Comparison of ENCODE assay signal across 17 cellular contexts in genomic region chr14:90999299-90999698, GRCh38.
DNase-seq lines count a peak whose midpoint lies in the region; ATAC-seq, FAIRE-seq and TF ChIP-seq lines count a peak whose summit lies in the region.
"Had no signal": no experiment of that assay in that cellular context is flagged by ENCODE, and none has a peak within 500 bp of the region (broad histone marks: within the 10 kb centered on the region; RNA-seq: fewer than 3 reads in every experiment).

No MANE protein-coding gene starts in this region.

- H3K27me3 Mint-ChIP-seq in glutamatergic neuron (ENCODE audit: unreplicated experiment) (no peaks in the 10 kb centered on the region), neural progenitor cell (ENCODE audit: insufficient read depth, low read depth) (no peaks in the 10 kb centered on the region)
- H3K27me3 Mint-ChIP-seq: naive thymus-derived CD8-positive, alpha-beta T cell had no signal

- no peak for TF ChIP-seq POLR2A in GM12892 (IDR thresholded peaks at IDR 0.05; ENCODE audit: low read depth, low read length)

- H3K9ac ChIP-seq in neural progenitor cell, result no peak overlapping the region

- intact Hi-C loops in left ventricle myocardium superior (cut with micrococcal nuclease), result no loop called here

- no peaks in the 10 kb centered on the region for H3K36me3 ChIP-seq in cardiac muscle cell
- no peaks in the 10 kb centered on the region for H3K36me3 ChIP-seq in neural progenitor cell

- DNase-seq in cardiac muscle cell (ENCODE audit: low read depth in 1 of 2, low spot score in 1 of 2), result peak in 1 of 2 donors; percentile 61
- no peak for DNase-seq in left ventricle myocardium superior
- DNase-seq in glutamatergic neuron, result no peak
- peak; percentile 38 for DNase-seq in neural progenitor cell (ENCODE audit: low spot score)
- no peak for DNase-seq in GM12892 (ENCODE audit: insufficient read length)
- DNase-seq: activated CD4-positive, alpha-beta T cell treated with anti-CD3 and anti-CD28 coated beads for 1 hour; kidney glomerular epithelial cell; naive thymus-derived CD8-positive, alpha-beta T cell; NCI-H146; NCI-H526 treated with DMSO at 0.1 percent for 48 hours; stimulated activated CD4-positive, alpha-beta T cell treated with anti-CD3 and anti-CD28 coated beads, Interleukin-4, amount 100 ng/mL, for 4 hours; T-helper 1 cell had no signal

- H4K20me1 ChIP-seq in neural progenitor cell (ENCODE audit: low read depth), result no peaks in the 10 kb centered on the region

- H2AFZ ChIP-seq in neural progenitor cell (replicated peaks), result no peak overlapping the region

- H3K27ac Mint-ChIP-seq in glutamatergic neuron (ENCODE audit: unreplicated experiment), result peak overlapping the region; percentile 80
- H3K27ac Mint-ChIP-seq in neural progenitor cell, result peak overlapping the region; percentile 36

- H3K4me1 Mint-ChIP-seq in glutamatergic neuron (ENCODE audit: low read depth, unreplicated experiment), result peaks cover 7% of the 10 kb centered on the region
- H3K4me1 Mint-ChIP-seq in neural progenitor cell, result peaks cover 13% of the 10 kb centered on the region

- no peak for FAIRE-seq in GM12892 (lab: Jason Lieb, UNC)

- no peak for TF ChIP-seq CTCF in cardiac muscle cell (IDR thresholded peaks at IDR 0.05; ENCODE audit: low read depth, low read length)
- TF ChIP-seq CTCF in glutamatergic neuron (IDR thresholded peaks at IDR 0.05; ENCODE audit: partially characterized antibody, unreplicated experiment), result no peak
- no peak for TF ChIP-seq CTCF in neural progenitor cell (IDR thresholded peaks at IDR 0.05)

- H3K9me3 Mint-ChIP-seq in glutamatergic neuron (ENCODE audit: unreplicated experiment), result no peaks in the 10 kb centered on the region
- no peaks in the 10 kb centered on the region for H3K9me3 Mint-ChIP-seq in neural progenitor cell
- H3K9me3 Mint-ChIP-seq: naive thymus-derived CD8-positive, alpha-beta T cell had no signal

- H3K4me2 ChIP-seq in neural progenitor cell, result peak overlapping the region; percentile 24

- H3K27ac ChIP-seq in cardiac muscle cell (peak overlapping the region; percentile 70), neural progenitor cell (peak overlapping the region; percentile 48)
- H3K27ac ChIP-seq: HL-60, vagina had no signal

- no peak for ATAC-seq in left ventricle myocardium superior
- no peak for ATAC-seq in GM18907 (IDR thresholded peaks at IDR 0.05; ENCODE audit: unreplicated experiment)
- ATAC-seq in HG03457 (IDR thresholded peaks at IDR 0.05; ENCODE audit: unreplicated experiment), result no peak
- no peak for ATAC-seq in HG03045 (IDR thresholded peaks at IDR 0.05; ENCODE audit: unreplicated experiment)
- ATAC-seq: naive thymus-derived CD8-positive, alpha-beta T cell had no signal

- no peak overlapping the region for H3K4me3 ChIP-seq in cardiac muscle cell
- no peak overlapping the region for H3K4me3 ChIP-seq in neural progenitor cell
- H3K4me3 ChIP-seq: vagina had no signal

- no peaks in the 10 kb centered on the region for H3K79me2 ChIP-seq in neural progenitor cell (ENCODE audit: low read depth)

- H3K27me3 ChIP-seq in cardiac muscle cell, result no peaks in the 10 kb centered on the region
- H3K27me3 ChIP-seq in neural progenitor cell, result no peaks in the 10 kb centered on the region
- H3K27me3 ChIP-seq: vagina had no signal

- peaks cover 8% of the 10 kb centered on the region for H3K4me1 ChIP-seq in cardiac muscle cell (ENCODE audit: low read depth)
- peaks cover 10% of the 10 kb centered on the region for H3K4me1 ChIP-seq in neural progenitor cell
- H3K4me1 ChIP-seq: vagina had no signal

- H3K36me3 Mint-ChIP-seq in glutamatergic neuron (ENCODE audit: unreplicated experiment) (no peaks in the 10 kb centered on the region), neural progenitor cell (no peaks in the 10 kb centered on the region)

- H3K9me3 ChIP-seq in cardiac muscle cell (ENCODE audit: low read depth) (peaks cover 4% of the 10 kb centered on the region), neural progenitor cell (ENCODE audit: low read depth) (no peaks in the 10 kb centered on the region)
- H3K9me3 ChIP-seq: vagina had no signal

- H3K4me3 Mint-ChIP-seq in glutamatergic neuron (ENCODE audit: unreplicated experiment) (no peak overlapping the region), neural progenitor cell (no peak overlapping the region)
- H3K4me3 Mint-ChIP-seq: naive thymus-derived CD8-positive, alpha-beta T cell had no signal

- peaks cover 10% of the 10 kb centered on the region for H3F3A ChIP-seq in neural progenitor cell (ENCODE audit: low read depth)
